ENCODE assay signal across 1 cellular context in genomic region chr6:35077006-35077712, GRCh38.
TF ChIP-seq lines count a peak whose summit lies in the region.

No MANE protein-coding gene starts in this region.

TF ChIP-seq in HEK293, 187 proteins besides CTCF, POLR2A, EP300 and RAD21 (continued from another document):
- TF ChIP-seq PRDM2 (tag by site-specific recombination; IDR thresholded peaks at IDR 0.05; ENCODE audit: borderline replicate concordance): no peak
- no peak for TF ChIP-seq ZNF10 (tag by site-specific recombination; IDR thresholded peaks at IDR 0.05)
- TF ChIP-seq GFI1B (tag by site-specific recombination; IDR thresholded peaks at IDR 0.05): no peak
- TF ChIP-seq PRDM6 (tag by site-specific recombination; IDR thresholded peaks at IDR 0.05): no peak
- 0 out of 2 replicates have a peak, but pooled peaks have one; percentile 29 for TF ChIP-seq ZNF692 (tag by site-specific recombination; IDR thresholded peaks at IDR 0.05)
- no peak for TF ChIP-seq ZNF2 (tag by site-specific recombination; IDR thresholded peaks at IDR 0.05)
- no peak for TF ChIP-seq WT1 (tag by site-specific recombination; IDR thresholded peaks at IDR 0.05)
